Comparison of ENCODE assay signal across 8 cellular contexts in genomic region chr9:110217656-110218099, GRCh38. TPM values are rescaled to one million over a fixed set of nuclear protein-coding genes. Genes with fewer than 3 reads are reported as not detected.
A peak's percentile ranks its signal among the peaks of the same experiment; 100 is the strongest.
DNase-seq lines count a peak whose midpoint lies in the region; ATAC-seq lines count a peak whose summit lies in the region.

No MANE protein-coding gene starts in this region.

- DNase-seq in SIG-M5 treated with dmso at 0.1 percent for 504 hours (lab: John Stamatoyannopoulos, UW; ENCODE audit: unreplicated experiment) (peak; percentile 46), SIG-M5 (lab: John Stamatoyannopoulos, UW) (no peak), NAMALWA (ENCODE audit: low spot score) (peak; percentile 65), amniotic epithelial cell (ENCODE audit: low read depth) (peak; percentile 49), kidney tubule cell (ENCODE audit: low spot score) (peak; percentile 45)
- no peak for DNase-seq in activated naive CD4-positive, alpha-beta T cell treated with anti-CD3 and anti-CD28 coated beads, Interleukin-2, amount 50 U/mL, for 72 hours (ENCODE audit: low spot score in 2 of 2)
- no peak for DNase-seq in activated CD8-positive, alpha-beta memory T cell treated with anti-CD3 and anti-CD28 coated beads, Interleukin-2, amount 50 U/mL, for 4 hours

- no peak for ATAC-seq in activated naive CD4-positive, alpha-beta T cell treated with anti-CD3 and anti-CD28 coated beads, Interleukin-2, amount 50 U/mL, for 72 hours
- ATAC-seq in GM18907 (IDR thresholded peaks at IDR 0.05; ENCODE audit: unreplicated experiment), result no peak

- no peaks in the 10 kb centered on the region for H3K9me3 Mint-ChIP-seq in activated naive CD4-positive, alpha-beta T cell treated with anti-CD3 and anti-CD28 coated beads, Interleukin-2, amount 50 U/mL, for 72 hours

- H3K27ac Mint-ChIP-seq in activated naive CD4-positive, alpha-beta T cell treated with anti-CD3 and anti-CD28 coated beads, Interleukin-2, amount 50 U/mL, for 72 hours, result no peak overlapping the region

- no peaks in the 10 kb centered on the region for H3K36me3 Mint-ChIP-seq in activated naive CD4-positive, alpha-beta T cell treated with anti-CD3 and anti-CD28 coated beads, Interleukin-2, amount 50 U/mL, for 72 hours

RNA-seq across cellular contexts. Expression of gene C9orf152, which starts 9.7 kb away (rescaled TPM):
- not detected for total RNA-seq in activated naive CD4-positive, alpha-beta T cell treated with anti-CD3 and anti-CD28 coated beads, Interleukin-2, amount 50 U/mL, for 72 hours

RNA-seq across cellular contexts. Expression of gene TXN, which starts 38.6 kb away (rescaled TPM):
- 100 to 1,000 TPM; 375 to 406 TPM for total RNA-seq in activated naive CD4-positive, alpha-beta T cell treated with anti-CD3 and anti-CD28 coated beads, Interleukin-2, amount 50 U/mL, for 72 hours

Comparison
In these comparisons a context has a peak if more than half of its experiments do, and no peak if none do; other contexts are left out.
1. DNase-seq: peak in SIG-M5 treated with dmso at 0.1 percent for 504 hours (single experiment), NAMALWA (single experiment), amniotic epithelial cell (single experiment) and kidney tubule cell (single experiment); none in SIG-M5 (single experiment), activated naive CD4-positive, alpha-beta T cell treated with anti-CD3 and anti-CD28 coated beads, Interleukin-2, amount 50 U/mL, for 72 hours (0 of 2) and activated CD8-positive, alpha-beta memory T cell treated with anti-CD3 and anti-CD28 coated beads, Interleukin-2, amount 50 U/mL, for 4 hours (single experiment).